Comparison of ENCODE assay signal across 17 cellular contexts in genomic region chr7:45328397-45329080, GRCh38.
"Had no signal": no experiment of that assay in that cellular context is flagged by ENCODE, and none has a peak within 500 bp of the region (broad histone marks: within the 10 kb centered on the region; RNA-seq: fewer than 3 reads in every experiment).

No MANE protein-coding gene starts in this region.

- H3K27me3 Mint-ChIP-seq: type B pancreatic cell had no signal

- DNase-seq: activated CD4-positive, CD25-positive, alpha-beta regulatory T cell treated with anti-CD3 and anti-CD28 coated beads, Interleukin-2, amount 50 U/mL, for 72 hours; anterior cingulate cortex; caudate nucleus; effector CD8-positive, alpha-beta T cell; foreskin fibroblast; mesenchymal stem cell; nucleus accumbens; posterior cingulate gyrus; right lobe of liver; T-helper 1 cell had no signal

- H3K36me3 ChIP-seq: right lobe of liver, suprapubic skin had no signal

- H3K36me3 Mint-ChIP-seq: type B pancreatic cell had no signal

- H3K4me3 Mint-ChIP-seq: activated T-helper 1 cell treated with anti-CD3 and anti-CD28 coated beads, Interleukin-12 subunit alpha, Interleukin-12 subunit beta, Interleukin-2, Interleukin-4 antibody, amounts not matched to agents 30 ng/mL and 10 ng/mL and 1 ng/mL, durations not matched to agents 14 hours and 24 hours and 36 hours; natural killer cell treated with Interleukin-12 subunit alpha and Interleukin-12 subunit beta and Interleukin-15 and Interleukin-18, amount 100 ng/mL, for 72 hours; stimulated activated naive CD8-positive, alpha-beta T cell treated with anti-CD3 and anti-CD28 coated beads, Interleukin-15, Interleukin-2, amounts not matched to agents 100 ng/mL and 50 ng/mL, for 24 hours; type B pancreatic cell had no signal

- H3K27ac Mint-ChIP-seq: activated T-helper 1 cell treated with anti-CD3 and anti-CD28 coated beads, Interleukin-12 subunit alpha, Interleukin-12 subunit beta, Interleukin-2, Interleukin-4 antibody, amounts not matched to agents 30 ng/mL and 10 ng/mL and 1 ng/mL, durations not matched to agents 14 hours and 24 hours and 36 hours; natural killer cell treated with Interleukin-12 subunit alpha and Interleukin-12 subunit beta and Interleukin-15 and Interleukin-18, amount 100 ng/mL, for 72 hours; stimulated activated naive CD8-positive, alpha-beta T cell treated with anti-CD3 and anti-CD28 coated beads, Interleukin-15, Interleukin-2, amounts not matched to agents 100 ng/mL and 50 ng/mL, for 24 hours; type B pancreatic cell had no signal

- H3K4me3 ChIP-seq: coronary artery, right lobe of liver, smooth muscle cell, suprapubic skin had no signal

- H3K9me3 Mint-ChIP-seq: natural killer cell treated with Interleukin-12 subunit alpha and Interleukin-12 subunit beta and Interleukin-15 and Interleukin-18, amount 100 ng/mL, for 72 hours had no signal

- H3K27me3 ChIP-seq: right lobe of liver, suprapubic skin had no signal
